In genomic region chr22:41857160-41857859, GRCh38 we compare ENCODE assay signal across 1 cellular context.
TF ChIP-seq lines count a peak whose summit lies in the region.

No MANE protein-coding gene starts in this region.

TF ChIP-seq in GM12878, 131 proteins besides CTCF, POLR2A, EP300 and RAD21 (continued from another document and continues in another):
- TF ChIP-seq BCL11A (IDR thresholded peaks at IDR 0.05; ENCODE audit: low read depth, low read length) = no peak
- TF ChIP-seq ATF3 (IDR thresholded peaks at IDR 0.05; ENCODE audit: borderline replicate concordance, extremely low read depth, low read depth, low read length) = no peak
- TF ChIP-seq ZNF622 (IDR thresholded peaks at IDR 0.05) = no peak
- no peak for TF ChIP-seq WRNIP1 (IDR thresholded peaks at IDR 0.05; ENCODE audit: borderline replicate concordance, low read depth, low read length)
- no peak for TF ChIP-seq GABPA (IDR thresholded peaks at IDR 0.05; ENCODE audit: low read depth)
- TF ChIP-seq CBFB (IDR thresholded peaks at IDR 0.05; ENCODE audit: low read depth) = no peak
- TF ChIP-seq NFIC (IDR thresholded peaks at IDR 0.05; ENCODE audit: low read depth, low read length) = no peak
- peak; percentile 30 for TF ChIP-seq BCL3 (IDR thresholded peaks at IDR 0.05; ENCODE audit: borderline replicate concordance, insufficient read depth, low read depth, low read length, poor library complexity, severe bottlenecking)
- no peak for TF ChIP-seq ZNF274 (IDR thresholded peaks at IDR 0.05; ENCODE audit: insufficient read depth, insufficient read length)
- no peak for TF ChIP-seq TARDBP (IDR thresholded peaks at IDR 0.05; ENCODE audit: borderline replicate concordance)
- no peak for TF ChIP-seq NFXL1 (IDR thresholded peaks at IDR 0.05; ENCODE audit: borderline replicate concordance)
- TF ChIP-seq POLR2AphosphoS5 (IDR thresholded peaks at IDR 0.05; ENCODE audit: low read length) = no peak
- no peak for TF ChIP-seq SMAD5 (IDR thresholded peaks at IDR 0.05; ENCODE audit: low read depth)
- TF ChIP-seq MAX (IDR thresholded peaks at IDR 0.05; ENCODE audit: low read depth, low read length) = no peak
- no peak for TF ChIP-seq TCF3 (IDR thresholded peaks at IDR 0.05; ENCODE audit: borderline replicate concordance, insufficient read depth, low read depth, low read length)
- TF ChIP-seq IRF4 (IDR thresholded peaks at IDR 0.05; ENCODE audit: low read depth, low read length) = no peak
- TF ChIP-seq KDM1A (IDR thresholded peaks at IDR 0.05; ENCODE audit: borderline replicate concordance) = no peak
- TF ChIP-seq FOS (IDR thresholded peaks at IDR 0.05; ENCODE audit: borderline replicate concordance, extremely low read depth, insufficient read length) = no peak
- TF ChIP-seq RAD51 (IDR thresholded peaks at IDR 0.05) = no peak
- TF ChIP-seq BHLHE40 (IDR thresholded peaks at IDR 0.05; ENCODE audit: borderline replicate concordance in 1 of 2, low read depth in 2 of 2, low read length in 1 of 2) = no peak
- peak; percentile 36 for TF ChIP-seq PBX3 (IDR thresholded peaks at IDR 0.05; ENCODE audit: insufficient replicate concordance, low read depth, low read length)
- TF ChIP-seq STAT3 (IDR thresholded peaks at IDR 0.05; ENCODE audit: low read depth, low read length) = no peak
- no peak for TF ChIP-seq HSF1 (IDR thresholded peaks at IDR 0.05; ENCODE audit: low read depth, low read length)
- 0 out of 2 replicates have a peak, but pooled peaks have one; percentile 36 for TF ChIP-seq NBN (IDR thresholded peaks at IDR 0.05)
- TF ChIP-seq HDGF (IDR thresholded peaks at IDR 0.05) = 0 out of 2 replicates have a peak, but pooled peaks have one; percentile 20
- peak; percentile 72 for TF ChIP-seq IKZF1 (conservative IDR thresholded peaks at IDR 0.05)
- peak; percentile 44; the same call in 1 of the 2 replicates for TF ChIP-seq RELB (IDR thresholded peaks at IDR 0.05; ENCODE audit: low read depth)
- TF ChIP-seq NRF1 (conservative IDR thresholded peaks at IDR 0.05; ENCODE audit: low read depth, low read length) = no peak
- TF ChIP-seq BRCA1 (IDR thresholded peaks at IDR 0.05; ENCODE audit: low read depth, low read length) = no peak
- TF ChIP-seq SUPT20H (IDR thresholded peaks at IDR 0.05; ENCODE audit: borderline replicate concordance, control insufficient read depth, low read depth, low read length) = no peak
- no peak for TF ChIP-seq JUNB (IDR thresholded peaks at IDR 0.05)
- TF ChIP-seq PRDM15 (CRISPR knock-in tag; IDR thresholded peaks at IDR 0.05) = no peak
- TF ChIP-seq PAX5 (IDR thresholded peaks at IDR 0.05; ENCODE audit: borderline replicate concordance, low read depth, low read length) = no peak
- TF ChIP-seq SRF (IDR thresholded peaks at IDR 0.05; ENCODE audit: low read depth in 2 of 2, low read length in 2 of 2) = no peak
- no peak for TF ChIP-seq ZNF24 (IDR thresholded peaks at IDR 0.05)
- 0 out of 2 replicates have a peak, but pooled peaks have one; percentile 43 for TF ChIP-seq YY1 (IDR thresholded peaks at IDR 0.05; ENCODE audit: low read depth, low read length)
- TF ChIP-seq IRF5 (IDR thresholded peaks at IDR 0.05; ENCODE audit: borderline replicate concordance) = no peak
- no peak for TF ChIP-seq KLF5 (IDR thresholded peaks at IDR 0.05; ENCODE audit: partially characterized antibody)
- TF ChIP-seq ZZZ3 (IDR thresholded peaks at IDR 0.05; ENCODE audit: control insufficient read depth, insufficient read length, low read depth) = no peak
- no peak for TF ChIP-seq DPF2 (IDR thresholded peaks at IDR 0.05)
- TF ChIP-seq SKIL (IDR thresholded peaks at IDR 0.05; ENCODE audit: low read depth, poor library complexity, severe bottlenecking) = no peak
- TF ChIP-seq RUNX3 (IDR thresholded peaks at IDR 0.05; ENCODE audit: low read length) = peak; percentile 72
- TF ChIP-seq MTA3 (IDR thresholded peaks at IDR 0.05; ENCODE audit: borderline replicate concordance, low read length) = no peak
- TF ChIP-seq USF1 (IDR thresholded peaks at IDR 0.05; ENCODE audit: borderline replicate concordance, extremely low read length, insufficient read depth, low read depth, low read length) = no peak
- no peak for TF ChIP-seq CREB1 (IDR thresholded peaks at IDR 0.05; ENCODE audit: low read depth)
- no peak for TF ChIP-seq POLR2AphosphoS2 (IDR thresholded peaks at IDR 0.05; ENCODE audit: low read depth, low read length)
- no peak for TF ChIP-seq SMARCA5 (IDR thresholded peaks at IDR 0.05)
- no peak for TF ChIP-seq EGR1 (IDR thresholded peaks at IDR 0.05; ENCODE audit: borderline replicate concordance in 1 of 2, low read depth in 2 of 2, low read length in 2 of 2)
- no peak for TF ChIP-seq MTA2 (IDR thresholded peaks at IDR 0.05; ENCODE audit: low read depth)
- peak; percentile 74; the same call in 1 of the 2 replicates for TF ChIP-seq SMC3 (IDR thresholded peaks at IDR 0.05; ENCODE audit: borderline replicate concordance, low read length)
- no peak for TF ChIP-seq ZNF384 (IDR thresholded peaks at IDR 0.05; ENCODE audit: borderline replicate concordance, low read depth, low read length)
- TF ChIP-seq GATAD2B (conservative IDR thresholded peaks at IDR 0.05; ENCODE audit: low read depth) = no peak
